Comparison of ENCODE assay signal across 1 cellular context in genomic region chr6:163340201-163340887, GRCh38.
TF ChIP-seq lines count a peak whose summit lies in the region.

No MANE protein-coding gene starts in this region.

TF ChIP-seq in H1, 55 proteins besides CTCF, POLR2A, EP300 and RAD21 (continued from another document):
- TF ChIP-seq KDM1A (IDR thresholded peaks at IDR 0.05; ENCODE audit: borderline replicate concordance, low read length) (peak; percentile 56; the same call in 1 of the 2 replicates), RXRA (IDR thresholded peaks at IDR 0.05; ENCODE audit: insufficient read depth, low read depth, low read length) (no peak)
